Comparison of ENCODE assay signal across 1 cellular context in genomic region chr1:183845681-183846080, GRCh38.
TF ChIP-seq lines count a peak whose summit lies in the region.

No MANE protein-coding gene starts in this region.

TF ChIP-seq in GM23338, 12 proteins besides CTCF, POLR2A, EP300 and RAD21 (continued from another document):
- no peak for TF ChIP-seq REST (IDR thresholded peaks at IDR 0.05; ENCODE audit: unreplicated experiment)
- no peak for TF ChIP-seq JUNB (IDR thresholded peaks at IDR 0.05; ENCODE audit: unreplicated experiment)
- TF ChIP-seq EZH2 (IDR thresholded peaks at IDR 0.05; ENCODE audit: low read depth, unreplicated experiment): no peak
- TF ChIP-seq ETS1 (IDR thresholded peaks at IDR 0.05): no peak
- no peak for TF ChIP-seq STAT1 (IDR thresholded peaks at IDR 0.05; ENCODE audit: unreplicated experiment)
- no peak for TF ChIP-seq EZH2phosphoT487 (IDR thresholded peaks at IDR 0.05; ENCODE audit: unreplicated experiment)
- no peak for TF ChIP-seq ZNF114 (CRISPR knock-in tag; IDR thresholded peaks at IDR 0.05)
